ENCODE assay signal across 26 cellular contexts in genomic region chr13:108304170-108305068, GRCh38. TPM values are rescaled to one million over a fixed set of nuclear protein-coding genes. Genes with fewer than 3 reads are reported as not detected.
DNase-seq lines count a peak whose midpoint lies in the region; FAIRE-seq and TF ChIP-seq lines count a peak whose summit lies in the region.
"Had no signal": no experiment of that assay in that cellular context is flagged by ENCODE, and none has a peak within 500 bp of the region (broad histone marks: within the 10 kb centered on the region; RNA-seq: fewer than 3 reads in every experiment).

No MANE protein-coding gene starts in this region.

- 0 out of 2 replicates have a peak, but pooled peaks cover under 1% of the 10 kb centered on the region for H4K20me1 ChIP-seq in GM23248 (ENCODE audit: insufficient read depth)

- H3K4me2 ChIP-seq in GM23248 (ENCODE audit: unreplicated experiment), result no peak overlapping the region
- H3K4me2 ChIP-seq: A549, PC-9 had no signal

- H3K27ac ChIP-seq in liver (ENCODE audit: low read depth in 1 of 2, low read length in 2 of 2) (peak overlapping the region; percentile 70 to 71), GM23248 (no peak overlapping the region)
- H3K27ac ChIP-seq: A549, PC-9, SJCRH30 had no signal

- H3F3A ChIP-seq in GM23248 (ENCODE audit: insufficient read depth), result no peaks in the 10 kb centered on the region

- no peaks in the 10 kb centered on the region for H3K27me3 Mint-ChIP-seq in Caco-2 (ENCODE audit: insufficient read depth, unreplicated experiment)
- H3K27me3 Mint-ChIP-seq: CD8-positive, alpha-beta memory T cell had no signal

- H3K9me3 Mint-ChIP-seq in Caco-2 (ENCODE audit: unreplicated experiment), result no peaks in the 10 kb centered on the region
- H3K9me3 Mint-ChIP-seq: HFFc6 had no signal

- no peak for TF ChIP-seq RAD21 in liver (IDR thresholded peaks at IDR 0.05)

- DNase-seq in Caco-2 (peak; percentile 40 to 47), T-helper 1 cell (no peak), GM23248 (no peak), NCI-H187 treated with DMSO at 0.1 percent for 48 hours (lab: John Stamatoyannopoulos, UW) (no peak), mucosa of gallbladder (ENCODE audit: low spot score) (no peak)
- DNase-seq: C1 segment of cervical spinal cord; Calu3; CD8-positive, alpha-beta memory T cell; DMS79 treated with DMSO at 0.1 percent for 48 hours; GF-D8; GOT3; HFFc6; KBM-7; MM.1S; NCI-H2029 treated with DMSO at 0.1 percent for 48 hours; NCI-H446 treated with DMSO at 0.1 percent for 48 hours; NCI-H526; NCI-H82; NK-92 treated with Interleukin-12 subunit alpha and Interleukin-12 subunit beta, amount 100 ng/mL, for 24 hours; PC-9; SJCRH30 had no signal

- H3K4me1 ChIP-seq in Caco-2 (peaks cover 7% of the 10 kb centered on the region; the same call in 1 of the 2 replicates), liver (ENCODE audit: control insufficient read depth in 4 of 4, insufficient read depth in 4 of 4, low read length in 3 of 4) (no peaks in the 10 kb centered on the region), GM23248 (ENCODE audit: insufficient read depth) (no peaks in the 10 kb centered on the region)
- H3K4me1 ChIP-seq: A549, HAP-1, SJCRH30 had no signal

- no peak overlapping the region for H3K27ac Mint-ChIP-seq in Caco-2 (ENCODE audit: unreplicated experiment)
- H3K27ac Mint-ChIP-seq: HFFc6 had no signal

- no peaks in the 10 kb centered on the region for H3K79me2 ChIP-seq in GM23248 (ENCODE audit: insufficient read depth)

- TF ChIP-seq CTCF in Caco-2 (IDR thresholded peaks at IDR 0.05; ENCODE audit: insufficient read depth in 1 of 2, low read depth in 1 of 2, low read length in 1 of 2, severe bottlenecking in 1 of 2, unreplicated experiment in 1 of 2) (no peak), liver (IDR thresholded peaks at IDR 0.05; ENCODE audit: low read depth, low read length, missing input control) (no peak)

- H3K4me3 Mint-ChIP-seq in Caco-2 (ENCODE audit: unreplicated experiment), result peak overlapping the region; percentile 50
- H3K4me3 Mint-ChIP-seq: CD8-positive, alpha-beta memory T cell; HFFc6 had no signal

- peaks cover 7% of the 10 kb centered on the region for H3K4me1 Mint-ChIP-seq in Caco-2 (ENCODE audit: low read depth, unreplicated experiment)

- POLR2A ChIA-PET in Caco-2 (lab: Charles Lee), result no interaction called here

- CTCF ChIA-PET in Caco-2 (lab: Charles Lee), result no interaction called here

- intact Hi-C loops in Caco-2 (cut with micrococcal nuclease; ENCODE audit: unreplicated experiment), result no loop called here

- peak overlapping the region; percentile 23 for H3K4me3 ChIP-seq in Caco-2 (ENCODE audit: low read depth, low read length)
- H3K4me3 ChIP-seq in liver (ENCODE audit: low read depth in 1 of 3, low read length in 3 of 3), result peak overlapping the region; percentile 13 to 47 (median 25)
- no peak overlapping the region for H3K4me3 ChIP-seq in GM23248
- H3K4me3 ChIP-seq: A549, HAP-1, PC-9, SJCRH30 had no signal

- H3K36me3 Mint-ChIP-seq in Caco-2 (ENCODE audit: insufficient read depth, unreplicated experiment), result no peaks in the 10 kb centered on the region

- H2AFZ ChIP-seq in GM23248, result no peak overlapping the region
- H2AFZ ChIP-seq: PC-9 had no signal

- in situ Hi-C loops in GM23248 (cut with MboI), result no loop called here

- H3K36me3 ChIP-seq in Caco-2 (ENCODE audit: control insufficient read depth, insufficient read depth, low read length) (no peaks in the 10 kb centered on the region), liver (ENCODE audit: control insufficient read depth in 4 of 4, insufficient read depth in 3 of 4, low read depth in 1 of 4, low read length in 3 of 4) (no peaks in the 10 kb centered on the region), GM23248 (ENCODE audit: low read depth) (no peaks in the 10 kb centered on the region)
- H3K36me3 ChIP-seq: HAP-1, SJCRH30 had no signal

- no peaks in the 10 kb centered on the region for H3K9me2 ChIP-seq in GM23248 (ENCODE audit: insufficient read depth)

- WGBS in liver, result 48% methylated on average over 7 of the region's 7 CpGs
- WGBS in GM23248 (ENCODE audit: low coverage in 1 of 2, low lambda C conversion rate in 2 of 2, missing lambda C conversion rate in 2 of 2), 2 experiments, result 47 to 51% methylated on average over 7 of the region's 7 CpGs

- BruUV-seq in Caco-2 (replicated peaks; lab: Mats Ljungman, UMichigan), result no TSS peak

- peak overlapping the region; percentile 8 to 66 for H3K9ac ChIP-seq in liver (ENCODE audit: low read depth in 1 of 2, low read length in 2 of 2)
- H3K9ac ChIP-seq in GM23248, result no peak overlapping the region

- H3K27me3 ChIP-seq in Caco-2 (replicated peaks; ENCODE audit: control insufficient read depth, insufficient read depth, low read length) (no peaks in the 10 kb centered on the region), liver (ENCODE audit: control insufficient read depth in 4 of 4, insufficient read depth in 4 of 4, low read length in 3 of 4) (no peaks in the 10 kb centered on the region), GM23248 (replicated peaks; ENCODE audit: insufficient read depth) (no peaks in the 10 kb centered on the region)
- H3K27me3 ChIP-seq: SJCRH30 had no signal

- peak; percentile 5 for FAIRE-seq in colon (lab: Jason Lieb, UNC)
- FAIRE-seq: A549, GM12891 had no signal

- H3K9me3 ChIP-seq in Caco-2, result no peaks in the 10 kb centered on the region
- no peaks in the 10 kb centered on the region for H3K9me3 ChIP-seq in liver (ENCODE audit: control insufficient read depth in 4 of 4, low read length in 3 of 4)
- H3K9me3 ChIP-seq in GM23248 (ENCODE audit: low read depth), result no peaks in the 10 kb centered on the region
- H3K9me3 ChIP-seq: A549, HAP-1, SJCRH30 had no signal

TF ChIP-seq in liver, 16 proteins besides CTCF, POLR2A, EP300 and RAD21:
- no peak for TF ChIP-seq ATF3 (IDR thresholded peaks at IDR 0.05)
- TF ChIP-seq EGR1 (IDR thresholded peaks at IDR 0.05; ENCODE audit: low read depth in 2 of 2), result no peak
- peak; percentile 3 for TF ChIP-seq REST (IDR thresholded peaks at IDR 0.05)
- TF ChIP-seq HNF4A (conservative IDR thresholded peaks at IDR 0.05), result peak; percentile 87 to 97
- peak; percentile 61 for TF ChIP-seq YY1 (IDR thresholded peaks at IDR 0.05)
- TF ChIP-seq SP1 (IDR thresholded peaks at IDR 0.05), result peak; percentile 59
- peak in 1 of 2 donors; percentile 7 for TF ChIP-seq RXRA (IDR thresholded peaks at IDR 0.05)
- TF ChIP-seq HNF4G (IDR thresholded peaks at IDR 0.05), result peak; percentile 72

RNA-seq across cellular contexts. Expression of gene TNFSF13B, which starts 34.9 kb away (rescaled TPM):
- total RNA-seq in Caco-2 (2022), result 0.41 and 0.84 TPM in 2 replicates
- 10 to 100 TPM in 1 of 2 donors, 1 to 10 TPM in 1; 5.8 to 11.6 TPM for total RNA-seq in liver
- 1 to 10 TPM; 1.8 to 3.4 TPM for polyA plus RNA-seq in liver
- 0.13 and 2.5 TPM in 2 replicates for total RNA-seq in GM23248 (2014; rRNA removed; shearing (Covaris generic))
- polyA plus RNA-seq in GM23248 (2016; fragmentation: Nextera tagmentation; extraction: Ambion mirVana), result 0.14 and 0.40 TPM in 2 replicates
- total RNA-seq in mucosa of gallbladder, result 7.2 TPM

Comparison
In these comparisons a context has a peak if more than half of its experiments do, and no peak if none do; other contexts are left out.
1. DNase-seq: peak in Caco-2 (2 of 2); none in T-helper 1 cell (0 of 5), GM23248 (single experiment), NCI-H187 treated with DMSO at 0.1 percent for 48 hours (single experiment) and mucosa of gallbladder (single experiment).